18 cellular contexts compared by ENCODE assay signal in genomic region chr13:100710176-100710575, GRCh38. TPM values are rescaled to one million over a fixed set of nuclear protein-coding genes. Genes with fewer than 3 reads are reported as not detected.
A peak's percentile ranks its signal among the peaks of the same experiment; 100 is the strongest.
DNase-seq lines count a peak whose midpoint lies in the region; ATAC-seq and TF ChIP-seq lines count a peak whose summit lies in the region.
"Had no signal": no experiment of that assay in that cellular context is flagged by ENCODE, and none has a peak within 500 bp of the region (broad histone marks: within the 10 kb centered on the region; RNA-seq: fewer than 3 reads in every experiment).

No MANE protein-coding gene starts in this region.

- no peak overlapping the region for H3K4me3 ChIP-seq in epithelial cell of proximal tubule (ENCODE audit: low read depth, low read length)
- H3K4me3 ChIP-seq: PC-9 had no signal

- DNase-seq in COLO668 (lab: John Stamatoyannopoulos, UW; ENCODE audit: unreplicated experiment) (peak; percentile 74), M059J (ENCODE audit: low read depth) (peak; percentile 36), epithelial cell of proximal tubule (ENCODE audit: low read depth) (peak; percentile 53), kidney glomerular epithelial cell (lab: John Stamatoyannopoulos, UW) (peak; percentile 35), hippocampal formation (lab: John Stamatoyannopoulos, UW) (no peak), NCI-H748 treated with DMSO at 0.1 percent for 48 hours (lab: John Stamatoyannopoulos, UW) (no peak), NCI-H187 treated with DMSO at 0.1 percent for 48 hours (lab: John Stamatoyannopoulos, UW) (no peak)
- DNase-seq: CD8-positive, alpha-beta memory T cell; DMS79 treated with DMSO at 0.1 percent for 48 hours; IMR-90; NCI-H1105; NCI-H146; NCI-H2029 treated with DMSO at 0.1 percent for 48 hours; NCI-H446; PC-9; T-cell had no signal

- ATAC-seq in GM19455 (IDR thresholded peaks at IDR 0.05; ENCODE audit: unreplicated experiment), result no peak
- ATAC-seq: HCT116, T-cell had no signal

- no peak for TF ChIP-seq CTCF in epithelial cell of proximal tubule (conservative IDR thresholded peaks at IDR 0.05; ENCODE audit: low read depth, low read length)

RNA-seq across cellular contexts. Expression of gene TMTC4, which starts 35.6 kb away (rescaled TPM):
- 8.7 and 11.0 TPM in 2 replicates for total RNA-seq in M059J (2014; rRNA removed; shearing (Covaris generic))
- total RNA-seq in epithelial cell of proximal tubule, result 29.8 and 31.2 TPM in 2 replicates

Comparison
In these comparisons a context has a peak if more than half of its experiments do, and no peak if none do; other contexts are left out.
1. DNase-seq: peak in COLO668 (single experiment), M059J (single experiment), epithelial cell of proximal tubule (single experiment) and kidney glomerular epithelial cell (single experiment); none in hippocampal formation (0 of 2), NCI-H748 treated with DMSO at 0.1 percent for 48 hours (single experiment) and NCI-H187 treated with DMSO at 0.1 percent for 48 hours (single experiment).